14 cellular contexts compared by ENCODE assay signal in genomic region chr18:11647310-11647709, GRCh38. TPM values are rescaled to one million over a fixed set of nuclear protein-coding genes. Genes with fewer than 3 reads are reported as not detected.
"Had no signal": no experiment of that assay in that cellular context is flagged by ENCODE, and none has a peak within 500 bp of the region (broad histone marks: within the 10 kb centered on the region; RNA-seq: fewer than 3 reads in every experiment).

No MANE protein-coding gene starts in this region.

RNA-seq across cellular contexts. Expression of gene SLC35G4, which starts 37.9 kb away (rescaled TPM):
- total RNA-seq: activated B cell treated with CpG ODN at 0.5 μM for 24 hours; activated CD4-positive, alpha-beta memory T cell treated with anti-CD3 and anti-CD28 coated beads for 36 hours; activated CD4-positive, alpha-beta memory T cell treated with anti-CD3 and anti-CD28 coated beads, Interleukin-2, amount 10 ng/mL, durations not matched to agents 7 days and 5 days; activated CD4-positive, alpha-beta T cell treated with anti-CD3 and anti-CD28 coated beads for 36 hours; activated CD4-positive, alpha-beta T cell treated with anti-CD3 and anti-CD28 coated beads, Interleukin-2, amount 10 ng/mL, durations not matched to agents 24 days and 14 days; activated CD4-positive, alpha-beta T cell treated with anti-CD3 and anti-CD28 coated beads, Interleukin-2, amount 10 ng/mL, durations not matched to agents 7 days and 5 days; activated CD8-positive, alpha-beta memory T cell treated with anti-CD3 and anti-CD28 coated beads for 36 hours; activated CD8-positive, alpha-beta memory T cell treated with anti-CD3 and anti-CD28 coated beads, Interleukin-2, amount 10 ng/mL, durations not matched to agents 7 days and 5 days; activated CD8-positive, alpha-beta T cell treated with anti-CD3 and anti-CD28 coated beads for 36 hours; activated CD8-positive, alpha-beta T cell treated with anti-CD3 and anti-CD28 coated beads, Interleukin-2, amount 10 ng/mL, durations not matched to agents 7 days and 5 days; T-helper 1 cell treated with Interleukin-12 subunit alpha and Interleukin-12 subunit beta and Interleukin-4 antibody, amounts not matched to agents 30 ng/mL and 1 ng/mL, for 36 hours; T-helper 17 cell; T-helper 2 cell treated with Interferon-gamma antibody and Interleukin-4, amounts not matched to agents 100 ng/mL and 5 ng/mL, for 36 hours; WTC11 had no signal

RNA-seq across cellular contexts. Expression of gene GNAL, which starts 41.8 kb away (rescaled TPM):
- total RNA-seq: activated B cell treated with CpG ODN at 0.5 μM for 24 hours; activated CD8-positive, alpha-beta T cell treated with anti-CD3 and anti-CD28 coated beads, Interleukin-2, amount 10 ng/mL, durations not matched to agents 7 days and 5 days had no signal
